Comparison of ENCODE assay signal across 8 cellular contexts in genomic region chr12:123971449-123971769, GRCh38. TPM values are rescaled to one million over a fixed set of nuclear protein-coding genes. Genes with fewer than 3 reads are reported as not detected.
A peak's percentile ranks its signal among the peaks of the same experiment; 100 is the strongest.
DNase-seq lines count a peak whose midpoint lies in the region; ATAC-seq and TF ChIP-seq lines count a peak whose summit lies in the region.

No MANE protein-coding gene starts in this region.

- DNase-seq in left ventricle myocardium inferior: no peak
- DNase-seq in left cardiac atrium: no peak
- no peak for DNase-seq in mammary epithelial cell
- no peak for DNase-seq in mucosa of descending colon
- DNase-seq in aorta: no peak
- no peak for DNase-seq in activated CD4-positive, CD25-positive, alpha-beta regulatory T cell treated with anti-CD3 and anti-CD28 coated beads, Interleukin-2, amount 50 U/mL, for 72 hours
- no peak for DNase-seq in ureter (ENCODE audit: low spot score)
- DNase-seq in germinal center (ENCODE audit: low spot score): no peak

- H3K27ac ChIP-seq in left ventricle myocardium inferior (replicated peaks) (peak overlapping the region; percentile 96), mammary epithelial cell (ENCODE audit: insufficient read depth, low read depth, low read length) (peak overlapping the region; percentile 57), aorta (ENCODE audit: low read depth in 1 of 2, low read length in 2 of 2) (peak overlapping the region in 1 of 2 donors; percentile 29)

- H3K4me2 ChIP-seq in mammary epithelial cell (ENCODE audit: insufficient read depth, low read depth, low read length): peak overlapping the region; percentile 77

- intact Hi-C loops in left ventricle myocardium inferior (cut with micrococcal nuclease): no loop called here
- intact Hi-C loops in left cardiac atrium (cut with DNase I): no loop called here
- intact Hi-C loops in mammary epithelial cell (cut with micrococcal nuclease): loop anchor here (10.0 kb wide), 1 partner anchor 707 kb away; no protein-coding TSS in a partner anchor
- intact Hi-C loops in mucosa of descending colon (cut with DNase I, micrococcal nuclease): no loop called here
- intact Hi-C loops in aorta (cut with DNase I): no loop called here

- H3K4me1 ChIP-seq in left ventricle myocardium inferior: peaks cover 66% of the 10 kb centered on the region
- H3K4me1 ChIP-seq in mammary epithelial cell (ENCODE audit: insufficient read depth, low read length): peaks cover 18% of the 10 kb centered on the region
- peaks cover 14% of the 10 kb centered on the region for H3K4me1 ChIP-seq in mucosa of descending colon (ENCODE audit: low read depth)
- peaks cover 0 to 5% of the 10 kb centered on the region in 2 donors for H3K4me1 ChIP-seq in aorta (ENCODE audit: control insufficient read depth in 1 of 2, insufficient read depth in 2 of 2, low read length in 2 of 2)

- H3K9ac ChIP-seq in mammary epithelial cell (ENCODE audit: insufficient read depth, low read length): peak overlapping the region; percentile 65

- no peak for ATAC-seq in left cardiac atrium
- ATAC-seq in mucosa of descending colon: no peak
- no peak for ATAC-seq in aorta (ENCODE audit: low FRiP score)

- H3K9me3 ChIP-seq in left ventricle myocardium inferior (replicated peaks) (no peaks in the 10 kb centered on the region), mammary epithelial cell (replicated peaks; ENCODE audit: insufficient read depth, low read length) (no peaks in the 10 kb centered on the region), mucosa of descending colon (no peaks in the 10 kb centered on the region), aorta (ENCODE audit: control insufficient read depth, low read length) (no peaks in the 10 kb centered on the region)

- in situ Hi-C loops in mammary epithelial cell (cut with MboI; ENCODE audit: low sequenced_read_pairs in 2 of 2): no loop called here

- CTCF ChIA-PET in mammary epithelial cell (lab: Charles Lee; ENCODE audit: low non-redundant PET): no interaction called here

- BruUV-seq in mammary epithelial cell (replicated peaks; lab: Mats Ljungman, UMichigan): TSS peak; percentile 34

- H3K36me3 ChIP-seq in left ventricle myocardium inferior (peaks cover 4% of the 10 kb centered on the region), mammary epithelial cell (ENCODE audit: insufficient read depth, low read length) (peaks cover 2% of the 10 kb centered on the region), mucosa of descending colon (ENCODE audit: low read depth) (no peaks in the 10 kb centered on the region), aorta (ENCODE audit: control insufficient read depth in 1 of 2, insufficient read depth in 2 of 2, low read length in 1 of 2) (peaks cover 0 to 1% of the 10 kb centered on the region in 2 donors)

- WGBS in mammary epithelial cell (ENCODE audit: low coverage, missing lambda C conversion rate): 19% methylated on average over 10 of the region's 10 CpGs
- WGBS in aorta, 2 donors: 11 to 12% methylated on average over 10 of the region's 10 CpGs

- H2AFZ ChIP-seq in mammary epithelial cell (ENCODE audit: low read depth, low read length): peak overlapping the region; percentile 91

- dilution Hi-C loops in mammary epithelial cell (cut with HindIII; ENCODE audit: low sequenced_read_pairs): no loop called here

- no peaks in the 10 kb centered on the region for H4K20me1 ChIP-seq in mammary epithelial cell (ENCODE audit: insufficient read depth, low read length)

- TF ChIP-seq CTCF in left ventricle myocardium inferior (IDR thresholded peaks at IDR 0.05; ENCODE audit: borderline replicate concordance): no peak
- no peak for TF ChIP-seq CTCF in mammary epithelial cell (conservative IDR thresholded peaks at IDR 0.05 in 1 of 2, IDR thresholded peaks at IDR 0.05 in 1 of 2; ENCODE audit: extremely low read depth in 1 of 2, insufficient read depth in 1 of 2, low read depth in 1 of 2, low read length in 2 of 2)
- TF ChIP-seq CTCF in mucosa of descending colon (IDR thresholded peaks at IDR 0.05): no peak

- H3K27me3 ChIP-seq in left ventricle myocardium inferior (ENCODE audit: low read depth) (no peaks in the 10 kb centered on the region), mammary epithelial cell (ENCODE audit: insufficient read depth, low read length) (no peaks in the 10 kb centered on the region), aorta (ENCODE audit: control insufficient read depth in 1 of 2, insufficient read depth in 2 of 2, low read length in 1 of 2) (no peaks in the 10 kb centered on the region)

- H3K79me2 ChIP-seq in mammary epithelial cell (ENCODE audit: insufficient read depth, low read length): peaks cover 64% of the 10 kb centered on the region

- peak overlapping the region; percentile 94 for H3K4me3 ChIP-seq in left ventricle myocardium inferior
- peak overlapping the region; percentile 81 to 98 (median 85) for H3K4me3 ChIP-seq in mammary epithelial cell (replicated peaks in 1 of 3; ENCODE audit: insufficient read depth in 1 of 3, low read depth in 2 of 3, low read length in 3 of 3)
- H3K4me3 ChIP-seq in mucosa of descending colon: peak overlapping the region; percentile 83
- H3K4me3 ChIP-seq in aorta (ENCODE audit: low read length in 2 of 2): peak overlapping the region; percentile 57 to 96

RNA-seq across cellular contexts. Expression of gene CCDC92, which starts 1.2 kb away (rescaled TPM):
- total RNA-seq in left ventricle myocardium inferior: 57.2 TPM
- 10 to 100 TPM; 46.3 to 53.8 TPM for total RNA-seq in left cardiac atrium
- total RNA-seq in mammary epithelial cell: 10 to 100 TPM in 1 of 2 donors, 1 to 10 TPM in 1; 6.8 to 29.7 TPM
- 15.4 TPM for polyA plus RNA-seq in mammary epithelial cell
- 20.2 TPM for polyA minus RNA-seq in mammary epithelial cell
- 10 to 100 TPM; 17.7 to 47.2 (median 25.6) TPM for total RNA-seq in mucosa of descending colon
- 10 to 100 TPM; 46.3 to 70.8 TPM for total RNA-seq in aorta
- 10 to 100 TPM; 52.6 to 66.3 TPM for polyA plus RNA-seq in aorta
- total RNA-seq in ureter: 31.9 TPM

RNA-seq across cellular contexts. Expression of gene ZNF664, which starts 1.6 kb away (rescaled TPM):
- 80.7 TPM for total RNA-seq in left ventricle myocardium inferior
- total RNA-seq in left cardiac atrium: 10 to 100 TPM; 67.6 to 75.8 TPM
- total RNA-seq in mammary epithelial cell: 10 to 100 TPM; 56.2 to 62.6 TPM
- 26.4 TPM for polyA plus RNA-seq in mammary epithelial cell
- polyA minus RNA-seq in mammary epithelial cell: 98.2 TPM
- 100 to 1,000 TPM; 101 to 132 (median 101) TPM for total RNA-seq in mucosa of descending colon
- 10 to 100 TPM; 57.7 to 59.3 TPM for total RNA-seq in aorta
- polyA plus RNA-seq in aorta: 10 to 100 TPM; 36.1 to 68.2 TPM
- total RNA-seq in ureter: 90.5 TPM
